In the genomic region with DNA sequence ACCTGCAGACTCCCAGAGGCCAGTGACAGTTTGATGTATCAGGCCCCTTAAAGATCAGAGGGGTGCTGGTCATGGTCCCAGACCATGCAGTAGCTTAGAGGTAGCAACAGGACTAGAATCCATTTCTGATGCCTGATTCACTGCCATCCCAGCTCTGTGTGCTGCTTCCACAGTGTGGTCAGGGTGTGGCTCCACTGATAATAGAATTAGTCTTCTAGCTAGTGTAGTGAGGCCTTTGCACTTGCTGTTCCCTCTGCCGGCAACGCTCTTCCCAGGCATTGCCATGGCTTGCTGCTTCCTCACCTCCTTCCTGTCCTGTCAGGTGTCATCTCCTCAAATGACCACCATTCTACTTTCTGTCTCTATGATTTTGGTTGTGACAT, we compare ENCODE assay signal across 15 cellular contexts.
"Had no signal": no experiment of that assay in that cellular context is flagged by ENCODE, and none has a peak within 500 bp of the region (broad histone marks: within the 10 kb centered on the region; RNA-seq: fewer than 3 reads in every experiment).

No MANE protein-coding gene starts in this region.

- H3K27ac ChIP-seq: adrenal gland, cardiac muscle cell, prostate gland, right lobe of liver, spleen, tibial artery, vagina had no signal

- H3K27ac Mint-ChIP-seq: activated naive CD4-positive, alpha-beta T cell treated with anti-CD3 and anti-CD28 coated beads for 36 hours; activated T-helper 2 cell treated with anti-CD3 and anti-CD28 coated beads, Interferon-gamma antibody, Interleukin-2, Interleukin-4, amounts not matched to agents 10 μg/mL and 5 μg/mL and 100 μg/mL, durations not matched to agents 14 hours and 24 hours and 36 hours; nephron progenitor cell had no signal

- H3K9me3 ChIP-seq: adrenal gland, esophagus squamous epithelium, prostate gland, right lobe of liver, spleen, tibial artery, vagina had no signal

- H3K4me3 ChIP-seq: adrenal gland, cardiac muscle cell, esophagus squamous epithelium, prostate gland, right lobe of liver, spleen, tibial artery, vagina had no signal

- DNase-seq: activated naive CD4-positive, alpha-beta T cell treated with anti-CD3 and anti-CD28 coated beads for 36 hours; adrenal gland; esophagus squamous epithelium; glutamatergic neuron; hypothalamus; mesendoderm; nephron progenitor cell; right lobe of liver; spleen; tibial artery had no signal

- H3K27me3 ChIP-seq: adrenal gland, cardiac muscle cell, esophagus squamous epithelium, right lobe of liver, spleen, tibial artery, vagina had no signal

- H3K4me1 ChIP-seq: prostate gland had no signal

- H3K36me3 ChIP-seq: adrenal gland, cardiac muscle cell, esophagus squamous epithelium, prostate gland, right lobe of liver, spleen, tibial artery, vagina had no signal

- H3K9me3 Mint-ChIP-seq: activated naive CD4-positive, alpha-beta T cell treated with anti-CD3 and anti-CD28 coated beads for 36 hours; activated T-helper 2 cell treated with anti-CD3 and anti-CD28 coated beads, Interferon-gamma antibody, Interleukin-2, Interleukin-4, amounts not matched to agents 10 μg/mL and 5 μg/mL and 100 μg/mL, durations not matched to agents 14 hours and 24 hours and 36 hours; nephron progenitor cell had no signal

- ATAC-seq: activated CD4-positive, CD25-positive, alpha-beta regulatory T cell treated with anti-CD3 and anti-CD28 coated beads, Interleukin-2, amount 50 U/mL, for 24 hours; right lobe of liver had no signal

- H3K4me3 Mint-ChIP-seq: activated naive CD4-positive, alpha-beta T cell treated with anti-CD3 and anti-CD28 coated beads for 36 hours; nephron progenitor cell had no signal
